Comparison of ENCODE assay signal across 3 cellular contexts in genomic region chr6:135063926-135064325, GRCh38.
TF ChIP-seq lines count a peak whose summit lies in the region.

No MANE protein-coding gene starts in this region.

TF ChIP-seq in GM23338, 12 proteins besides CTCF, POLR2A, EP300 and RAD21 (continues in another document):
- TF ChIP-seq EZH2phosphoT487 (IDR thresholded peaks at IDR 0.05; ENCODE audit: unreplicated experiment) (no peak), REST (IDR thresholded peaks at IDR 0.05; ENCODE audit: unreplicated experiment) (no peak)

TF ChIP-seq in K562, 482 proteins besides CTCF, POLR2A, EP300 and RAD21:
- no peak for TF ChIP-seq SMAD1 (IDR thresholded peaks at IDR 0.05; ENCODE audit: low read depth, low read length, partially characterized antibody)
- no peak for TF ChIP-seq KLF10 (CRISPR knock-in tag; IDR thresholded peaks at IDR 0.05)
- no peak for TF ChIP-seq FOXP1 (CRISPR knock-in tag; IDR thresholded peaks at IDR 0.05)
TF ChIP-seq in K562: peak in this region for 0.

TF ChIP-seq in WTC11, 78 proteins besides CTCF, POLR2A, EP300 and RAD21:
- TF ChIP-seq MLX (CRISPR knock-in tag; IDR thresholded peaks at IDR 0.05), result no peak
